In genomic region chr3:196639517-196640500, GRCh38 we compare ENCODE assay signal across 8 cellular contexts. TPM values are rescaled to one million over a fixed set of nuclear protein-coding genes. Genes with fewer than 3 reads are reported as not detected.
DNase-seq lines count a peak whose midpoint lies in the region; ATAC-seq and TF ChIP-seq lines count a peak whose summit lies in the region.

NRROS (plus strand) TSS chr3:196639694; CDS start chr3:196654540, 14,846 bp downstream.

- H3K9ac ChIP-seq in HUES48 (ENCODE audit: low read depth, low read length), result peak within 1 kb of the TSS; percentile 26; the same call in 1 of the 2 replicates

- H3K27ac Mint-ChIP-seq in activated naive CD4-positive, alpha-beta T cell treated with anti-CD3 and anti-CD28 coated beads, Interleukin-2, amount 50 U/mL, for 72 hours, result peak within 1 kb of the TSS; percentile 84 to 91
- no peak within 1 kb of the TSS for H3K27ac Mint-ChIP-seq in progenitor cell of endocrine pancreas

- H3K27me3 ChIP-seq in HUES48 (ENCODE audit: control insufficient read depth, insufficient read depth, low read length), result peaks cover 14% of the 10 kb centered on the region
- no peaks in the 10 kb centered on the region for H3K27me3 ChIP-seq in uterus

- DNase-seq in AG20443 (ENCODE audit: low spot score) (peak; percentile 69), SK-N-DZ (ENCODE audit: low spot score) (peak; percentile 63), cardiac septum (ENCODE audit: low spot score) (peak; percentile 92), progenitor cell of endocrine pancreas (ENCODE audit: low spot score, unreplicated experiment) (no peak), uterus (peak; percentile 35 to 44)
- DNase-seq in activated naive CD4-positive, alpha-beta T cell treated with anti-CD3 and anti-CD28 coated beads, Interleukin-2, amount 50 U/mL, for 72 hours (ENCODE audit: low spot score in 2 of 2), result peak; percentile 62 to 77

- peaks cover 1% of the 10 kb centered on the region for H3K4me1 Mint-ChIP-seq in progenitor cell of endocrine pancreas (ENCODE audit: low read depth)

- peak within 1 kb of the TSS; percentile 41 for H3K4me3 ChIP-seq in HUES48 (ENCODE audit: low read depth, low read length)
- peak within 1 kb of the TSS; percentile 16 to 30 for H3K4me3 ChIP-seq in uterus

- TF ChIP-seq CTCF in progenitor cell of endocrine pancreas (IDR thresholded peaks at IDR 0.05; ENCODE audit: unreplicated experiment) (no peak), uterus (IDR thresholded peaks at IDR 0.05) (no peak)

- peaks cover 32% of the 10 kb centered on the region for H3K27me3 Mint-ChIP-seq in progenitor cell of endocrine pancreas

- H3K36me3 Mint-ChIP-seq in activated naive CD4-positive, alpha-beta T cell treated with anti-CD3 and anti-CD28 coated beads, Interleukin-2, amount 50 U/mL, for 72 hours, result peaks cover 16 to 23% of the 10 kb centered on the region in 2 donors
- no peaks in the 10 kb centered on the region for H3K36me3 Mint-ChIP-seq in progenitor cell of endocrine pancreas (ENCODE audit: insufficient read depth)

- H3K27ac ChIP-seq in HUES48 (ENCODE audit: low read depth, low read length), result no peak within 1 kb of the TSS
- H3K27ac ChIP-seq in uterus, result peak within 1 kb of the TSS; percentile 52 to 55

- H3K9me3 ChIP-seq in HUES48 (ENCODE audit: control insufficient read depth, insufficient read depth, low read length) (no peaks in the 10 kb centered on the region), uterus (no peaks in the 10 kb centered on the region)

- peak; percentile 36 for ATAC-seq in GM19324 (IDR thresholded peaks at IDR 0.05; ENCODE audit: low FRiP score, unreplicated experiment)
- ATAC-seq in activated naive CD4-positive, alpha-beta T cell treated with anti-CD3 and anti-CD28 coated beads, Interleukin-2, amount 50 U/mL, for 72 hours, result peak; percentile 57 to 69

- H3K9me3 Mint-ChIP-seq in activated naive CD4-positive, alpha-beta T cell treated with anti-CD3 and anti-CD28 coated beads, Interleukin-2, amount 50 U/mL, for 72 hours, result no peaks in the 10 kb centered on the region
- H3K9me3 Mint-ChIP-seq in progenitor cell of endocrine pancreas (ENCODE audit: low read depth), result no peaks in the 10 kb centered on the region

- TF ChIP-seq POLR2A in uterus (IDR thresholded peaks at IDR 0.05), result peak in 1 of 2 donors; percentile 28

- H3K36me3 ChIP-seq in HUES48 (ENCODE audit: control insufficient read depth, insufficient read depth, low read length), result no peaks in the 10 kb centered on the region
- no peaks in the 10 kb centered on the region for H3K36me3 ChIP-seq in uterus

- H3K4me1 ChIP-seq in HUES48 (ENCODE audit: control insufficient read depth, insufficient read depth, low read length) (peaks cover 6% of the 10 kb centered on the region), uterus (no peaks in the 10 kb centered on the region)

- intact Hi-C loops in cardiac septum (cut with DNase I), result no loop called here
- intact Hi-C loops in uterus (cut with DNase I; ENCODE audit: low total_unique reads), result no loop called here

- peak within 1 kb of the TSS; percentile 65 for H3K4me3 Mint-ChIP-seq in progenitor cell of endocrine pancreas (ENCODE audit: low read depth)

RNA-seq across cellular contexts. Expression of gene NRROS, which starts in this region (rescaled TPM):
- 0.59 and 1.5 TPM in 2 replicates for polyA plus RNA-seq in SK-N-DZ (2014; cell fraction: cytosol; rRNA removed)
- polyA plus RNA-seq in SK-N-DZ (2014; cell fraction: nucleus; rRNA removed), result 0.28 and 1.2 TPM in 2 replicates
- 10 to 100 TPM; 17.2 to 27.7 TPM for total RNA-seq in activated naive CD4-positive, alpha-beta T cell treated with anti-CD3 and anti-CD28 coated beads, Interleukin-2, amount 50 U/mL, for 72 hours
- total RNA-seq in cardiac septum (2.6 TPM), progenitor cell of endocrine pancreas (1.4 and 2.0 TPM in 2 replicates), uterus (10 to 100 TPM in 1 of 4 donors, 1 to 10 TPM in 3; 6.5 to 36.8 (median 7.6) TPM)
